In genomic region chr3:195958736-195959135, GRCh38 we compare ENCODE assay signal across 7 cellular contexts. TPM values are rescaled to one million over a fixed set of nuclear protein-coding genes. Genes with fewer than 3 reads are reported as not detected.
DNase-seq lines count a peak whose midpoint lies in the region; ATAC-seq, FAIRE-seq and TF ChIP-seq lines count a peak whose summit lies in the region.
"Not testable (repeated sequence)": the region's sequence is repeated elsewhere in the genome, so short reads cannot be mapped to it uniquely, and the experiment has no call there.

No MANE protein-coding gene starts in this region.

- not testable (repeated sequence) for H3K27me3 ChIP-seq in right lobe of liver

- peak overlapping the region; percentile 50 to 78 (median 65) for H3K27ac ChIP-seq in right lobe of liver

- intact Hi-C loops in right lobe of liver (cut with DNase I), result not testable (repeated sequence)

- not testable (repeated sequence) for H3K9me3 ChIP-seq in right lobe of liver

- H3K9me3 Mint-ChIP-seq in activated T-cell treated with anti-CD3 and anti-CD28 coated beads, Interleukin-2, amount 50 U/mL, for 24 hours; activated naive CD8-positive, alpha-beta T cell treated with anti-CD3 and anti-CD28 coated beads, Interleukin-2, amount 10 ng/mL, durations not matched to agents 7 days and 5 days; nephron; stimulated activated effector memory CD8-positive, alpha-beta T cell treated with anti-CD3 and anti-CD28 coated beads, Interleukin-12 subunit alpha, Interleukin-12 subunit beta, amount 100 ng/mL, for 72 hours: not testable (repeated sequence)

- WGBS in right lobe of liver (ENCODE audit: insufficient coverage, low coverage, low lambda C conversion rate, missing lambda C conversion rate), result 69% methylated on average over 4 of the region's 11 CpGs

- peaks cover 58% of the 10 kb centered on the region for H3K36me3 Mint-ChIP-seq in activated T-cell treated with anti-CD3 and anti-CD28 coated beads, Interleukin-2, amount 50 U/mL, for 24 hours (ENCODE audit: low read depth)
- peaks cover 24% of the 10 kb centered on the region for H3K36me3 Mint-ChIP-seq in activated naive CD8-positive, alpha-beta T cell treated with anti-CD3 and anti-CD28 coated beads, Interleukin-2, amount 10 ng/mL, durations not matched to agents 7 days and 5 days
- H3K36me3 Mint-ChIP-seq in nephron (ENCODE audit: low read depth), result peaks cover 29% of the 10 kb centered on the region
- peaks cover 90% of the 10 kb centered on the region for H3K36me3 Mint-ChIP-seq in stimulated activated effector memory CD8-positive, alpha-beta T cell treated with anti-CD3 and anti-CD28 coated beads, Interleukin-12 subunit alpha, Interleukin-12 subunit beta, amount 100 ng/mL, for 72 hours

- H3K4me1 ChIP-seq in right lobe of liver, result peaks cover 0 to 20% (median 6%) of the 10 kb centered on the region in 4 donors

- not testable (repeated sequence) for TF ChIP-seq POLR2A in GM12891 (IDR thresholded peaks at IDR 0.05; ENCODE audit: low read depth, low read length); right lobe of liver (IDR thresholded peaks at IDR 0.05)

- POLR2A ChIA-PET in activated naive CD8-positive, alpha-beta T cell treated with anti-CD3 and anti-CD28 coated beads, Interleukin-2, amount 10 ng/mL, durations not matched to agents 7 days and 5 days (lab: Charles Lee), result not testable (repeated sequence)

- DNase-seq in GM12891 (ENCODE audit: insufficient read length, low spot score); activated T-cell treated with anti-CD3 and anti-CD28 coated beads, Interleukin-2, amount 50 U/mL, for 24 hours; activated naive CD8-positive, alpha-beta T cell treated with anti-CD3 and anti-CD28 coated beads, Interleukin-2, amount 10 ng/mL, durations not matched to agents 7 days and 5 days; right lobe of liver; stimulated activated effector memory CD8-positive, alpha-beta T cell treated with anti-CD3 and anti-CD28 coated beads, Interleukin-12 subunit alpha, Interleukin-12 subunit beta, amount 100 ng/mL, for 72 hours (ENCODE audit: low spot score in 2 of 2): not testable (repeated sequence)
- DNase-seq in fibroblast of pulmonary artery (ENCODE audit: low read depth), result peak; percentile 33

- H3K4me1 Mint-ChIP-seq in activated T-cell treated with anti-CD3 and anti-CD28 coated beads, Interleukin-2, amount 50 U/mL, for 24 hours (ENCODE audit: low read depth), result peaks cover 25% of the 10 kb centered on the region
- not testable (repeated sequence) for H3K4me1 Mint-ChIP-seq in activated naive CD8-positive, alpha-beta T cell treated with anti-CD3 and anti-CD28 coated beads, Interleukin-2, amount 10 ng/mL, durations not matched to agents 7 days and 5 days; nephron
- peaks cover 47% of the 10 kb centered on the region for H3K4me1 Mint-ChIP-seq in stimulated activated effector memory CD8-positive, alpha-beta T cell treated with anti-CD3 and anti-CD28 coated beads, Interleukin-12 subunit alpha, Interleukin-12 subunit beta, amount 100 ng/mL, for 72 hours

- peak overlapping the region; percentile 76 for H3K27ac Mint-ChIP-seq in activated T-cell treated with anti-CD3 and anti-CD28 coated beads, Interleukin-2, amount 50 U/mL, for 24 hours
- H3K27ac Mint-ChIP-seq in activated naive CD8-positive, alpha-beta T cell treated with anti-CD3 and anti-CD28 coated beads, Interleukin-2, amount 10 ng/mL, durations not matched to agents 7 days and 5 days, result peak overlapping the region; percentile 68
- not testable (repeated sequence) for H3K27ac Mint-ChIP-seq in nephron
- peak overlapping the region; percentile 46 for H3K27ac Mint-ChIP-seq in stimulated activated effector memory CD8-positive, alpha-beta T cell treated with anti-CD3 and anti-CD28 coated beads, Interleukin-12 subunit alpha, Interleukin-12 subunit beta, amount 100 ng/mL, for 72 hours

- not testable (repeated sequence) for TF ChIP-seq CTCF in fibroblast of pulmonary artery (IDR thresholded peaks at IDR 0.05; ENCODE audit: low read length, missing control alignments); right lobe of liver (IDR thresholded peaks at IDR 0.05); nephron (IDR thresholded peaks at IDR 0.05; ENCODE audit: unreplicated experiment in 3 of 3)

- not testable (repeated sequence) for FAIRE-seq in GM12891 (lab: Jason Lieb, UNC)

- H3K27me3 Mint-ChIP-seq in activated T-cell treated with anti-CD3 and anti-CD28 coated beads, Interleukin-2, amount 50 U/mL, for 24 hours; activated naive CD8-positive, alpha-beta T cell treated with anti-CD3 and anti-CD28 coated beads, Interleukin-2, amount 10 ng/mL, durations not matched to agents 7 days and 5 days; nephron (ENCODE audit: low read depth): not testable (repeated sequence)

- not testable (repeated sequence) for ATAC-seq in activated naive CD8-positive, alpha-beta T cell treated with anti-CD3 and anti-CD28 coated beads, Interleukin-2, amount 10 ng/mL, durations not matched to agents 7 days and 5 days (ENCODE audit: low read depth); stimulated activated effector memory CD8-positive, alpha-beta T cell treated with anti-CD3 and anti-CD28 coated beads, Interleukin-12 subunit alpha, Interleukin-12 subunit beta, amount 100 ng/mL, for 72 hours
- peak in 2 of 4 donors; percentile 1 to 9 for ATAC-seq in right lobe of liver

- H3K4me3 ChIP-seq in fibroblast of pulmonary artery (replicated peaks; ENCODE audit: low read depth, low read length); right lobe of liver: not testable (repeated sequence)

- H3K4me3 Mint-ChIP-seq in activated T-cell treated with anti-CD3 and anti-CD28 coated beads, Interleukin-2, amount 50 U/mL, for 24 hours; activated naive CD8-positive, alpha-beta T cell treated with anti-CD3 and anti-CD28 coated beads, Interleukin-2, amount 10 ng/mL, durations not matched to agents 7 days and 5 days; stimulated activated effector memory CD8-positive, alpha-beta T cell treated with anti-CD3 and anti-CD28 coated beads, Interleukin-12 subunit alpha, Interleukin-12 subunit beta, amount 100 ng/mL, for 72 hours: not testable (repeated sequence)
- H3K4me3 Mint-ChIP-seq in nephron, result peak overlapping the region in 2 of 3 experiments; percentile 29 to 40

- H3K36me3 ChIP-seq in right lobe of liver, result not testable (repeated sequence)

TF ChIP-seq in GM12891, 5 proteins besides CTCF, POLR2A, EP300 and RAD21:
- peak; percentile 30; the same call in 1 of the 2 replicates for TF ChIP-seq SPI1 (IDR thresholded peaks at IDR 0.05; ENCODE audit: low read depth, low read length)

RNA-seq across cellular contexts. Expression of gene TNK2, which starts 50.4 kb away (rescaled TPM):
- 12.1 TPM for polyA plus RNA-seq in GM12891 (2012; ENCODE audit: low read depth, missing spikeins)
- total RNA-seq in activated naive CD8-positive, alpha-beta T cell treated with anti-CD3 and anti-CD28 coated beads, Interleukin-2, amount 10 ng/mL, durations not matched to agents 7 days and 5 days, result 100 to 1,000 TPM; 136 to 166 TPM
- total RNA-seq in right lobe of liver, result 10 to 100 TPM; 12.6 to 52.5 (median 25.3) TPM
